In genomic region chr6:27321901-27322300, GRCh38 we compare ENCODE assay signal across 11 cellular contexts. TPM values are rescaled to one million over a fixed set of nuclear protein-coding genes. Genes with fewer than 3 reads are reported as not detected.
"Had no signal": no experiment of that assay in that cellular context is flagged by ENCODE, and none has a peak within 500 bp of the region (broad histone marks: within the 10 kb centered on the region; RNA-seq: fewer than 3 reads in every experiment).

No MANE protein-coding gene starts in this region.

- H3K9me3 ChIP-seq: HAP-1 had no signal

- FAIRE-seq: HepG2 had no signal

- ATAC-seq: HCT116, HepG2 had no signal

- H3K4me1 ChIP-seq: HAP-1 had no signal

- DNase-seq: GM23248, GOT3, H7, HFFc6 had no signal

- H3K36me3 ChIP-seq: HAP-1 had no signal

- H2AFZ ChIP-seq: GM23248 had no signal

- H3K27ac ChIP-seq: GM23248, HL-60 had no signal

- H3K9ac ChIP-seq: GM23248 had no signal

- H3K4me3 ChIP-seq: GM23248, HAP-1 had no signal

RNA-seq across cellular contexts. Expression of gene POM121L2, which starts 9.8 kb away (rescaled TPM):
- total RNA-seq: GM23248, H4, HepG2, HFFc6, HT1080 had no signal
- polyA plus RNA-seq: GM23248, HepG2, IgD-negative memory B cell had no signal
